Comparison of ENCODE assay signal across 20 cellular contexts in the genomic region with DNA sequence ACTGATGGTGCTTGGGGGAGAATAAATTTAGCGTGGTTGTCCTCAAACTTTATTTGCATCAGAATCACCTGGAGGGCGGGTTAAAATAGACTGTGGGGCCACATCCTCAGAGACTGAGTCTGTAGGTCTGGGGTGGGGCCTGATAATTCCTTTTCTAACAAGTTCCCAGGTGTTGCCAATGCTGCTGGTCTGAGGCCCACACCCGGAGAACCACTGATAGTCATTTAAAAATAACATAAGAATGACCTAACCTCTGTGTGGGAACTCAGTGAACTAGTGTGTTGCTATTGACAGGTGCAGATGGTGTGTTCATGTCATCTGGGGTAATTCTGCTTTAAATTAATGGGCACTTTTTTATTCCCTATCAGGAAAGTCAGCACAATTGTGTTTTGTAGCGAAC.
"Had no signal": no experiment of that assay in that cellular context is flagged by ENCODE, and none has a peak within 500 bp of the region (broad histone marks: within the 10 kb centered on the region; RNA-seq: fewer than 3 reads in every experiment).

No MANE protein-coding gene starts in this region.

- H3K4me3 ChIP-seq: hepatocyte, skin epidermis, testis had no signal

- H3K9me3 Mint-ChIP-seq: activated naive CD4-positive, alpha-beta T cell treated with anti-CD3 and anti-CD28 coated beads, Interleukin-2, amount 10 ng/mL, durations not matched to agents 7 days and 5 days; activated naive CD8-positive, alpha-beta T cell treated with anti-CD3 and anti-CD28 coated beads, Interleukin-2, amount 50 U/mL, for 24 hours; neural crest cell; type B pancreatic cell had no signal

- H3K27ac ChIP-seq: brain microvascular endothelial cell, hepatocyte, testis had no signal

- H3K27ac Mint-ChIP-seq: activated naive CD4-positive, alpha-beta T cell treated with anti-CD3 and anti-CD28 coated beads, Interleukin-2, amount 10 ng/mL, durations not matched to agents 7 days and 5 days; activated naive CD8-positive, alpha-beta T cell treated with anti-CD3 and anti-CD28 coated beads, Interleukin-2, amount 50 U/mL, for 24 hours; type B pancreatic cell had no signal

- H3K36me3 Mint-ChIP-seq: type B pancreatic cell had no signal

- H3K36me3 ChIP-seq: brain microvascular endothelial cell had no signal

- H3K4me3 Mint-ChIP-seq: activated CD8-positive, alpha-beta memory T cell treated with anti-CD3 and anti-CD28 coated beads, Interleukin-2, amount 10 ng/mL, durations not matched to agents 7 days and 5 days; activated naive CD4-positive, alpha-beta T cell treated with anti-CD3 and anti-CD28 coated beads, Interleukin-2, amount 10 ng/mL, durations not matched to agents 7 days and 5 days; activated naive CD8-positive, alpha-beta T cell treated with anti-CD3 and anti-CD28 coated beads, Interleukin-2, amount 50 U/mL, for 24 hours; neural crest cell; type B pancreatic cell had no signal

- H3K27me3 ChIP-seq: brain microvascular endothelial cell, hepatocyte, testis had no signal

- DNase-seq: activated CD4-positive, alpha-beta T cell treated with anti-CD3 and anti-CD28 coated beads for 1 hour; activated CD4-positive, alpha-beta T cell treated with anti-CD3 and anti-CD28 coated beads, Interleukin-2, amount 50 U/mL, for 48 hours; activated CD8-positive, alpha-beta memory T cell treated with anti-CD3 and anti-CD28 coated beads, Interleukin-2, amount 10 ng/mL, durations not matched to agents 7 days and 5 days; activated naive CD4-positive, alpha-beta T cell treated with anti-CD3 and anti-CD28 coated beads, Interleukin-2, amount 10 ng/mL, durations not matched to agents 7 days and 5 days; activated naive CD8-positive, alpha-beta T cell treated with anti-CD3 and anti-CD28 coated beads, Interleukin-2, amount 50 U/mL, for 24 hours; activated T-cell treated with anti-CD3 and anti-CD28 coated beads, Interleukin-2, amount 50 U/mL, for 1 hour; aorta; brain microvascular endothelial cell; cerebellar nuclear complex; effector CD8-positive, alpha-beta T cell; midbrain; right cardiac atrium; stimulated activated CD4-positive, alpha-beta T cell treated with anti-CD3 and anti-CD28 coated beads, Interleukin-15, amount 100 ng/mL, for 24 hours; stimulated activated CD4-positive, alpha-beta T cell treated with anti-CD3 and anti-CD28 coated beads, Interleukin-2, amount 100 ng/mL, for 48 hours; testis had no signal

- H3K27me3 Mint-ChIP-seq: activated CD8-positive, alpha-beta memory T cell treated with anti-CD3 and anti-CD28 coated beads, Interleukin-2, amount 10 ng/mL, durations not matched to agents 7 days and 5 days; activated naive CD4-positive, alpha-beta T cell treated with anti-CD3 and anti-CD28 coated beads, Interleukin-2, amount 10 ng/mL, durations not matched to agents 7 days and 5 days; activated naive CD8-positive, alpha-beta T cell treated with anti-CD3 and anti-CD28 coated beads, Interleukin-2, amount 50 U/mL, for 24 hours; progenitor cell of endocrine pancreas; type B pancreatic cell had no signal

- ATAC-seq: activated CD8-positive, alpha-beta memory T cell treated with anti-CD3 and anti-CD28 coated beads, Interleukin-2, amount 10 ng/mL, durations not matched to agents 7 days and 5 days; activated naive CD8-positive, alpha-beta T cell treated with anti-CD3 and anti-CD28 coated beads, Interleukin-2, amount 50 U/mL, for 24 hours; right cardiac atrium had no signal

- H3K9me3 ChIP-seq: testis had no signal
